18 cellular contexts compared by ENCODE assay signal in genomic region chr3:56929809-56930615, GRCh38.
A peak's percentile ranks its signal among the peaks of the same experiment; 100 is the strongest.
DNase-seq lines count a peak whose midpoint lies in the region; ATAC-seq, FAIRE-seq and TF ChIP-seq lines count a peak whose summit lies in the region.
"Had no signal": no experiment of that assay in that cellular context is flagged by ENCODE, and none has a peak within 500 bp of the region (broad histone marks: within the 10 kb centered on the region; RNA-seq: fewer than 3 reads in every experiment).

No MANE protein-coding gene starts in this region.

- dilution Hi-C loops in keratinocyte (cut with MboI; ENCODE audit: extremely low pct_ligation_motif_present, low sequenced_read_pairs): no loop called here

- no peaks in the 10 kb centered on the region for H3K27me3 Mint-ChIP-seq in activated CD8-positive, alpha-beta T cell treated with anti-CD3 and anti-CD28 coated beads, Interleukin-2, amount 10 ng/mL, durations not matched to agents 7 days and 5 days (ENCODE audit: low read depth)

- H3K4me1 Mint-ChIP-seq in activated CD8-positive, alpha-beta T cell treated with anti-CD3 and anti-CD28 coated beads, Interleukin-2, amount 10 ng/mL, durations not matched to agents 7 days and 5 days (ENCODE audit: low read depth): peaks cover 62% of the 10 kb centered on the region

- intact Hi-C loops in left ventricle myocardium inferior (cut with micrococcal nuclease): no loop called here
- intact Hi-C loops in thyroid gland (cut with DNase I): no loop called here

- H3K9me1 ChIP-seq in keratinocyte (ENCODE audit: control insufficient read depth, extremely low read depth, insufficient read depth, low read length): no peaks in the 10 kb centered on the region

- CTCF ChIA-PET in activated CD8-positive, alpha-beta T cell treated with anti-CD3 and anti-CD28 coated beads, Interleukin-2, amount 10 ng/mL, durations not matched to agents 7 days and 5 days (lab: Charles Lee): interaction anchor here (6.7 kb wide), 1 partner anchor 13 kb away, joined by 32 read pairs; no protein-coding TSS in a partner anchor

- H3K27ac ChIP-seq in left ventricle myocardium inferior (replicated peaks) (peak overlapping the region; percentile 75), right atrium auricular region (peak overlapping the region in 1 of 2 donors; percentile 26), keratinocyte (ENCODE audit: control insufficient read depth, insufficient read depth, low read length) (peak overlapping the region; percentile 58), thyroid gland (no peak overlapping the region), brain microvascular endothelial cell (no peak overlapping the region), osteoblast (ENCODE audit: low read depth, low read length) (no peak overlapping the region)

- no peak for TF ChIP-seq CTCF in left ventricle myocardium inferior (IDR thresholded peaks at IDR 0.05; ENCODE audit: borderline replicate concordance)
- no peak for TF ChIP-seq CTCF in right atrium auricular region (IDR thresholded peaks at IDR 0.05)
- TF ChIP-seq CTCF in keratinocyte (optimal IDR thresholded peaks at IDR 0.05 in 1 of 3, IDR thresholded peaks at IDR 0.05 in 1 of 3, conservative IDR thresholded peaks at IDR 0.05 in 1 of 3; ENCODE audit: extremely low read depth in 1 of 3, insufficient read depth in 2 of 3, low read length in 3 of 3): no peak
- TF ChIP-seq CTCF in thyroid gland (IDR thresholded peaks at IDR 0.05): no peak
- no peak for TF ChIP-seq CTCF in brain microvascular endothelial cell (IDR thresholded peaks at IDR 0.05; ENCODE audit: low read depth, low read length, missing control alignments)
- TF ChIP-seq CTCF in osteoblast (IDR thresholded peaks at IDR 0.05; ENCODE audit: extremely low read depth, low read depth, low read length): no peak

- H3K9me3 Mint-ChIP-seq in activated CD8-positive, alpha-beta T cell treated with anti-CD3 and anti-CD28 coated beads, Interleukin-2, amount 10 ng/mL, durations not matched to agents 7 days and 5 days (ENCODE audit: insufficient read depth): peaks cover 8% of the 10 kb centered on the region

- peak; percentile 23 for FAIRE-seq in keratinocyte (lab: Jason Lieb, UNC)
- FAIRE-seq: bronchial epithelial cell, GM19239 had no signal

- H3K4me1 ChIP-seq in left ventricle myocardium inferior: peaks cover 56% of the 10 kb centered on the region
- peaks cover 0 to 46% of the 10 kb centered on the region in 2 donors for H3K4me1 ChIP-seq in right atrium auricular region
- H3K4me1 ChIP-seq in keratinocyte (ENCODE audit: control insufficient read depth, extremely low read depth, insufficient read depth, low read length): peaks cover 47% of the 10 kb centered on the region
- H3K4me1 ChIP-seq in thyroid gland: peaks cover 18 to 40% of the 10 kb centered on the region in 2 donors
- peaks cover 23% of the 10 kb centered on the region for H3K4me1 ChIP-seq in osteoblast (ENCODE audit: insufficient read depth, low read length)

- peak overlapping the region; percentile 16 for H3K27ac Mint-ChIP-seq in activated CD8-positive, alpha-beta T cell treated with anti-CD3 and anti-CD28 coated beads, Interleukin-2, amount 10 ng/mL, durations not matched to agents 7 days and 5 days

- H4K20me1 ChIP-seq in keratinocyte (ENCODE audit: control insufficient read depth, extremely low read depth, insufficient read depth, low read length): no peaks in the 10 kb centered on the region
- no peaks in the 10 kb centered on the region for H4K20me1 ChIP-seq in osteoblast (ENCODE audit: insufficient read depth, low read length)

- POLR2A ChIA-PET in activated CD8-positive, alpha-beta T cell treated with anti-CD3 and anti-CD28 coated beads, Interleukin-2, amount 10 ng/mL, durations not matched to agents 7 days and 5 days (lab: Charles Lee): interaction anchor here (1.0 to 1.1 kb wide), 2 partner anchors 13 kb away, joined by 3 read pairs; no protein-coding TSS in a partner anchor

- H2AFZ ChIP-seq in keratinocyte (ENCODE audit: control insufficient read depth, low read length): no peak overlapping the region
- no peak overlapping the region for H2AFZ ChIP-seq in osteoblast (ENCODE audit: low read length)

- in situ Hi-C loops in brain microvascular endothelial cell (cut with HindIII; ENCODE audit: low pct_ligation_motif_present, low sequenced_read_pairs): no loop called here

- 42 to 52% methylated on average over 10 of the region's 10 CpGs for WGBS in thyroid gland, 2 donors

- H3K9me3 ChIP-seq in left ventricle myocardium inferior (replicated peaks): peaks cover 6% of the 10 kb centered on the region
- H3K9me3 ChIP-seq in right atrium auricular region: no peaks in the 10 kb centered on the region
- H3K9me3 ChIP-seq in keratinocyte (ENCODE audit: control insufficient read depth, low read depth, low read length): no peaks in the 10 kb centered on the region
- no peaks in the 10 kb centered on the region for H3K9me3 ChIP-seq in thyroid gland
- H3K9me3 ChIP-seq in osteoblast (ENCODE audit: low read depth, low read length): no peaks in the 10 kb centered on the region
- H3K9me3 ChIP-seq: SK-N-SH had no signal

- H3K9ac ChIP-seq in keratinocyte (ENCODE audit: control insufficient read depth, extremely low read depth, insufficient read depth, low read length): no peak overlapping the region
- H3K9ac ChIP-seq: SK-N-SH had no signal

- H3K4me2 ChIP-seq in keratinocyte (ENCODE audit: control insufficient read depth, extremely low read depth, insufficient read depth, low read depth, low read length) (peak overlapping the region; percentile 65), osteoblast (ENCODE audit: insufficient read depth, low read length) (no peak overlapping the region)
- H3K4me2 ChIP-seq: SK-N-SH had no signal

- no peak for TF ChIP-seq POLR2A in thyroid gland (IDR thresholded peaks at IDR 0.05)

- H3K79me2 ChIP-seq in keratinocyte (ENCODE audit: control insufficient read depth, insufficient read depth, low read length) (no peaks in the 10 kb centered on the region), osteoblast (ENCODE audit: insufficient read depth, low read length) (no peaks in the 10 kb centered on the region)

- DNase-seq in left ventricle myocardium inferior (no peak), right atrium auricular region (ENCODE audit: low spot score) (no peak), keratinocyte (ENCODE audit: low read depth, low spot score) (no peak), thyroid gland (peak; percentile 17 to 24), ureter (ENCODE audit: low spot score) (no peak), brain microvascular endothelial cell (no peak), osteoblast (ENCODE audit: insufficient read length, low spot score, missing footprints) (no peak)
- no peak for DNase-seq in activated CD8-positive, alpha-beta T cell treated with anti-CD3 and anti-CD28 coated beads, Interleukin-2, amount 10 ng/mL, durations not matched to agents 7 days and 5 days
- DNase-seq: activated CD8-positive, alpha-beta memory T cell treated with anti-CD3 and anti-CD28 coated beads for 24 hours; cortex of kidney; EL; NCI-H1092 treated with DMSO at 0.1 percent for 48 hours; NCI-H446; SK-N-SH had no signal

- H3K4me3 ChIP-seq in left ventricle myocardium inferior: no peak overlapping the region
- no peak overlapping the region for H3K4me3 ChIP-seq in right atrium auricular region
- no peak overlapping the region for H3K4me3 ChIP-seq in keratinocyte (ENCODE audit: control insufficient read depth in 2 of 3, extremely low read depth in 1 of 3, insufficient read depth in 2 of 3, low read depth in 1 of 3, low read length in 3 of 3)
- no peak overlapping the region for H3K4me3 ChIP-seq in thyroid gland (replicated peaks in 1 of 3)
- H3K4me3 ChIP-seq in brain microvascular endothelial cell (ENCODE audit: low read depth, low read length): no peak overlapping the region
- no peak overlapping the region for H3K4me3 ChIP-seq in osteoblast (ENCODE audit: insufficient read depth, low read length)

- no peaks in the 10 kb centered on the region for H3K36me3 ChIP-seq in left ventricle myocardium inferior
- no peaks in the 10 kb centered on the region for H3K36me3 ChIP-seq in right atrium auricular region
- H3K36me3 ChIP-seq in keratinocyte (ENCODE audit: control insufficient read depth in 2 of 2, extremely low read depth in 1 of 2, insufficient read depth in 2 of 2, low read length in 2 of 2): no peaks in the 10 kb centered on the region
- no peaks in the 10 kb centered on the region for H3K36me3 ChIP-seq in thyroid gland
- no peaks in the 10 kb centered on the region for H3K36me3 ChIP-seq in brain microvascular endothelial cell (replicated peaks)
- no peaks in the 10 kb centered on the region for H3K36me3 ChIP-seq in osteoblast (ENCODE audit: insufficient read depth, low read length)

- H3K27me3 ChIP-seq in left ventricle myocardium inferior (ENCODE audit: low read depth) (no peaks in the 10 kb centered on the region), right atrium auricular region (no peaks in the 10 kb centered on the region), keratinocyte (ENCODE audit: control insufficient read depth, extremely low read depth, insufficient read depth, low read length) (no peaks in the 10 kb centered on the region), thyroid gland (no peaks in the 10 kb centered on the region), brain microvascular endothelial cell (replicated peaks) (no peaks in the 10 kb centered on the region), osteoblast (ENCODE audit: insufficient read depth, low read length) (no peaks in the 10 kb centered on the region)

- no peak for ATAC-seq in activated CD8-positive, alpha-beta T cell treated with anti-CD3 and anti-CD28 coated beads, Interleukin-2, amount 10 ng/mL, durations not matched to agents 7 days and 5 days

- peaks cover 10% of the 10 kb centered on the region for H3K36me3 Mint-ChIP-seq in activated CD8-positive, alpha-beta T cell treated with anti-CD3 and anti-CD28 coated beads, Interleukin-2, amount 10 ng/mL, durations not matched to agents 7 days and 5 days (ENCODE audit: low read depth)
- H3K36me3 Mint-ChIP-seq: CD14-positive monocyte had no signal

- H3K4me3 Mint-ChIP-seq in activated CD8-positive, alpha-beta T cell treated with anti-CD3 and anti-CD28 coated beads, Interleukin-2, amount 10 ng/mL, durations not matched to agents 7 days and 5 days: no peak overlapping the region
- H3K4me3 Mint-ChIP-seq: CD14-positive monocyte, neural crest cell had no signal

Comparison
In these comparisons a context has a peak if more than half of its experiments do, and no peak if none do; other contexts are left out.
1. DNase-seq: peak in thyroid gland (2 of 2); none in left ventricle myocardium inferior (single experiment), right atrium auricular region (single experiment), activated CD8-positive, alpha-beta T cell treated with anti-CD3 and anti-CD28 coated beads, Interleukin-2, amount 10 ng/mL, durations not matched to agents 7 days and 5 days (single experiment), keratinocyte (single experiment), ureter (single experiment), brain microvascular endothelial cell (single experiment) and osteoblast (single experiment).
2. H3K27ac ChIP-seq: peak in left ventricle myocardium inferior (single experiment) and keratinocyte (single experiment); none in thyroid gland (0 of 3), brain microvascular endothelial cell (single experiment) and osteoblast (single experiment).